ENCODE assay signal across 27 cellular contexts in the genomic region with DNA sequence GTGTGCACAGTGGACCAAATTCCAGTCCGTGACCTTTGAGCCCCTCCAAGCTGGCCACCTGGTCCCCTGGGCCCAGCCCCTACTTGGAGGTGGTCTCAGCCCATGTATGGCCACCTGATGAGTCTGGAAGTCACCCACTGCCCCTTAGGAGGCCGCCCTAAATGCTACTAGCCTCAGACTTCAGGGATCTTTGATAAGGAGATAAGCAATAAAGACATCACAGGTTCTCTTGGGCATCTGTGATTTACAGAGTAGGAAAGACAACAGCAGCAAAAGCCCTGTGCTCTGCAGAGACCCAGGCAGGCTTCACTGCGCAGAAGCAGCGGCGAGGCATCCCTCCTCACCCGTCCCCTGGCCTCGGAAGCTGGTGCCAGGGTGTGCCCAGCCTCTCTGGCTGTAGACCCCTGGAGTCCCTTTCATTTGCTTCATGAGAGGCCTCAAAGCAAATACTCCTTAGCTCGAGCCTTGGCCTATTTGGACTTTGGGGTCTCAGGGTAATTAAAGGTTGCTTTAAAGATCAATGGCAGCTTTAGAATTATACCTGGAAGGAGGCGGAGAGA.
"Had no signal": no experiment of that assay in that cellular context is flagged by ENCODE, and none has a peak within 500 bp of the region (broad histone marks: within the 10 kb centered on the region; RNA-seq: fewer than 3 reads in every experiment).

No MANE protein-coding gene starts in this region.

- H3K27me3 ChIP-seq: dorsolateral prefrontal cortex, esophagus muscularis mucosa, foreskin keratinocyte, gastroesophageal sphincter, neutrophil, right atrium auricular region, suprapubic skin had no signal

- H3K4me3 Mint-ChIP-seq: immature natural killer cell; natural killer cell; neural crest cell; stimulated activated memory B cell treated with anti-CD40 and anti-IgM and Interleukin-4, amounts not matched to agents 10 μg/mL and 1 μg/mL and 100 μg/mL, for 72 hours; stimulated activated naive CD8-positive, alpha-beta T cell treated with anti-CD3 and anti-CD28 coated beads, Interleukin-15, Interleukin-2, amounts not matched to agents 100 ng/mL and 50 ng/mL, for 24 hours; type B pancreatic cell had no signal

- H3K36me3 Mint-ChIP-seq: immature natural killer cell, natural killer cell, type B pancreatic cell had no signal

- H3K27me3 Mint-ChIP-seq: stimulated activated memory B cell treated with anti-CD40 and anti-IgM and Interleukin-4, amounts not matched to agents 10 μg/mL and 1 μg/mL and 100 μg/mL, for 72 hours; stimulated activated naive CD8-positive, alpha-beta T cell treated with anti-CD3 and anti-CD28 coated beads, Interleukin-15, Interleukin-2, amounts not matched to agents 100 ng/mL and 50 ng/mL, for 24 hours; type B pancreatic cell had no signal

- ATAC-seq: gastroesophageal sphincter; left colon; left ventricle myocardium superior; lower lobe of right lung; natural killer cell; sciatic nerve; stimulated activated memory B cell treated with anti-CD40 and anti-IgM and Interleukin-4, amounts not matched to agents 10 μg/mL and 1 μg/mL and 100 μg/mL, for 72 hours had no signal

- H3K27ac Mint-ChIP-seq: immature natural killer cell; natural killer cell; stimulated activated memory B cell treated with anti-CD40 and anti-IgM and Interleukin-4, amounts not matched to agents 10 μg/mL and 1 μg/mL and 100 μg/mL, for 72 hours; stimulated activated naive CD8-positive, alpha-beta T cell treated with anti-CD3 and anti-CD28 coated beads, Interleukin-15, Interleukin-2, amounts not matched to agents 100 ng/mL and 50 ng/mL, for 24 hours had no signal

- H3K36me3 ChIP-seq: gastroesophageal sphincter, lower lobe of right lung, neutrophil, prostate gland, right atrium auricular region, suprapubic skin had no signal

- H3K4me3 ChIP-seq: dorsolateral prefrontal cortex, esophagus muscularis mucosa, gastroesophageal sphincter, lower lobe of right lung, prostate gland, right atrium auricular region, suprapubic skin had no signal

- H3K9me3 ChIP-seq: esophagus muscularis mucosa, gastroesophageal sphincter, lower lobe of right lung, neutrophil, prostate gland, right atrium auricular region, suprapubic skin had no signal

- H3K9me3 Mint-ChIP-seq: immature natural killer cell; natural killer cell; neural crest cell; stimulated activated memory B cell treated with anti-CD40 and anti-IgM and Interleukin-4, amounts not matched to agents 10 μg/mL and 1 μg/mL and 100 μg/mL, for 72 hours; stimulated activated naive CD8-positive, alpha-beta T cell treated with anti-CD3 and anti-CD28 coated beads, Interleukin-15, Interleukin-2, amounts not matched to agents 100 ng/mL and 50 ng/mL, for 24 hours; type B pancreatic cell had no signal

- H3K4me1 ChIP-seq: esophagus muscularis mucosa, foreskin keratinocyte, gastroesophageal sphincter, lower lobe of right lung, parathyroid adenoma, prostate gland, right atrium auricular region had no signal

- DNase-seq: caudate nucleus; cerebellar nuclear complex; effector CD4-positive, alpha-beta T cell; hypothalamus; immature natural killer cell; islet precursor cell; kidney glomerular epithelial cell; natural killer cell; stimulated activated CD4-positive, alpha-beta T cell treated with anti-CD3 and anti-CD28 coated beads, Interleukin-4, amount 100 ng/mL, for 4 hours had no signal

- H3K27ac ChIP-seq: dorsolateral prefrontal cortex, epithelial cell of prostate, esophagus muscularis mucosa, foreskin keratinocyte, gastroesophageal sphincter, lower lobe of right lung, neutrophil, parathyroid adenoma, prostate gland, right atrium auricular region, suprapubic skin had no signal
